In the genomic region with DNA sequence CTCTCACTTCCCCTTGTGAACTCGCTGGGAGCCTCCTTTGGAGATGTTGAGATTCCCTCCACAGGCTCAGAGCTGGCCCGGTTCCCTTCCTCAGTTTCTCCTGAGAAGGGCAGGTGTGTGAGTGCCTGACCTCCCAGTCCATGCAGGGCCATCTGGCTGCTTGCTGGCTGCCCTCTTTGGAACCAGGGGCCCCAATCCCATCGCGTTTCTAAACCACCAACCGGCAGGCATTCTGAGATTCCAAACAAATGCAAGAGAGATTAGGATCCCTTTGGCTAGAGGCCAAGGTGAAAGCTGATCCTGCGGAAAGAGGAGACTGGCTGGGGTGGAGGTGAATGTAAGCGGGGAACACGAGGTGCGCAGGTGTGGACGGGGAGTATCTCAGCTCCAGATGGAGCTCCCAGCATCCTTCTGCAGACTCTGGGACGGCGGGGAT, we compare ENCODE assay signal across 1 cellular context.
A peak's percentile ranks its signal among the peaks of the same experiment; 100 is the strongest.
TF ChIP-seq lines count a peak whose summit lies in the region.

No MANE protein-coding gene starts in this region.

TF ChIP-seq in HEK293, 187 proteins besides CTCF, POLR2A, EP300 and RAD21 (continued from another document):
- TF ChIP-seq SCRT2 (tag by site-specific recombination; IDR thresholded peaks at IDR 0.05): no peak
- peak; percentile 21; the same call in 1 of the 2 replicates for TF ChIP-seq BCL11A (tag by site-specific recombination; IDR thresholded peaks at IDR 0.05; ENCODE audit: low read depth)
- TF ChIP-seq ZBTB21 (tag by site-specific recombination; IDR thresholded peaks at IDR 0.05): no peak
- peak; percentile 33; the same call in 1 of the 2 replicates for TF ChIP-seq ZXDB (tag by site-specific recombination; IDR thresholded peaks at IDR 0.05)
- TF ChIP-seq ZNF596 (tag by site-specific recombination; IDR thresholded peaks at IDR 0.05): no peak
- TF ChIP-seq ZFP41 (tag by site-specific recombination; IDR thresholded peaks at IDR 0.05; ENCODE audit: borderline replicate concordance): no peak
- TF ChIP-seq ZNF664 (tag by site-specific recombination; IDR thresholded peaks at IDR 0.05): no peak
- TF ChIP-seq HOXD13 (CRISPR knock-in tag; IDR thresholded peaks at IDR 0.05; ENCODE audit: borderline replicate concordance): no peak
- TF ChIP-seq ZNF311 (tag by site-specific recombination; IDR thresholded peaks at IDR 0.05; ENCODE audit: borderline replicate concordance): no peak
- no peak for TF ChIP-seq ZNF404 (tag by site-specific recombination; IDR thresholded peaks at IDR 0.05)
- no peak for TF ChIP-seq ZNF214 (tag by site-specific recombination; IDR thresholded peaks at IDR 0.05; ENCODE audit: borderline replicate concordance)
- TF ChIP-seq, protein P1, sequence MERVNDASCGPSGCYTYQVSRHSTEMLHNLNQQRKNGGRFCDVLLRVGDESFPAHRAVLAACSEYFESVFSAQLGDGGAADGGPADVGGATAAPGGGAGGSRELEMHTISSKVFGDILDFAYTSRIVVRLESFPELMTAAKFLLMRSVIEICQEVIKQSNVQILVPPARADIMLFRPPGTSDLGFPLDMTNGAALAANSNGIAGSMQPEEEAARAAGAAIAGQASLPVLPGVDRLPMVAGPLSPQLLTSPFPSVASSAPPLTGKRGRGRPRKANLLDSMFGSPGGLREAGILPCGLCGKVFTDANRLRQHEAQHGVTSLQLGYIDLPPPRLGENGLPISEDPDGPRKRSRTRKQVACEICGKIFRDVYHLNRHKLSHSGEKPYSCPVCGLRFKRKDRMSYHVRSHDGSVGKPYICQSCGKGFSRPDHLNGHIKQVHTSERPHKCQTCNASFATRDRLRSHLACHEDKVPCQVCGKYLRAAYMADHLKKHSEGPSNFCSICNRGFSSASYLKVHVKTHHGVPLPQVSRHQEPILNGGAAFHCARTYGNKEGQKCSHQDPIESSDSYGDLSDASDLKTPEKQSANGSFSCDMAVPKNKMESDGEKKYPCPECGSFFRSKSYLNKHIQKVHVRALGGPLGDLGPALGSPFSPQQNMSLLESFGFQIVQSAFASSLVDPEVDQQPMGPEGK (tag by site-specific recombination; IDR thresholded peaks at IDR 0.05): peak; percentile 43; the same call in 1 of the 2 replicates
- TF ChIP-seq ZNF146 (tag by site-specific recombination; IDR thresholded peaks at IDR 0.05): no peak
- no peak for TF ChIP-seq ZNF701 (tag by site-specific recombination; IDR thresholded peaks at IDR 0.05)
- TF ChIP-seq, protein P2, sequence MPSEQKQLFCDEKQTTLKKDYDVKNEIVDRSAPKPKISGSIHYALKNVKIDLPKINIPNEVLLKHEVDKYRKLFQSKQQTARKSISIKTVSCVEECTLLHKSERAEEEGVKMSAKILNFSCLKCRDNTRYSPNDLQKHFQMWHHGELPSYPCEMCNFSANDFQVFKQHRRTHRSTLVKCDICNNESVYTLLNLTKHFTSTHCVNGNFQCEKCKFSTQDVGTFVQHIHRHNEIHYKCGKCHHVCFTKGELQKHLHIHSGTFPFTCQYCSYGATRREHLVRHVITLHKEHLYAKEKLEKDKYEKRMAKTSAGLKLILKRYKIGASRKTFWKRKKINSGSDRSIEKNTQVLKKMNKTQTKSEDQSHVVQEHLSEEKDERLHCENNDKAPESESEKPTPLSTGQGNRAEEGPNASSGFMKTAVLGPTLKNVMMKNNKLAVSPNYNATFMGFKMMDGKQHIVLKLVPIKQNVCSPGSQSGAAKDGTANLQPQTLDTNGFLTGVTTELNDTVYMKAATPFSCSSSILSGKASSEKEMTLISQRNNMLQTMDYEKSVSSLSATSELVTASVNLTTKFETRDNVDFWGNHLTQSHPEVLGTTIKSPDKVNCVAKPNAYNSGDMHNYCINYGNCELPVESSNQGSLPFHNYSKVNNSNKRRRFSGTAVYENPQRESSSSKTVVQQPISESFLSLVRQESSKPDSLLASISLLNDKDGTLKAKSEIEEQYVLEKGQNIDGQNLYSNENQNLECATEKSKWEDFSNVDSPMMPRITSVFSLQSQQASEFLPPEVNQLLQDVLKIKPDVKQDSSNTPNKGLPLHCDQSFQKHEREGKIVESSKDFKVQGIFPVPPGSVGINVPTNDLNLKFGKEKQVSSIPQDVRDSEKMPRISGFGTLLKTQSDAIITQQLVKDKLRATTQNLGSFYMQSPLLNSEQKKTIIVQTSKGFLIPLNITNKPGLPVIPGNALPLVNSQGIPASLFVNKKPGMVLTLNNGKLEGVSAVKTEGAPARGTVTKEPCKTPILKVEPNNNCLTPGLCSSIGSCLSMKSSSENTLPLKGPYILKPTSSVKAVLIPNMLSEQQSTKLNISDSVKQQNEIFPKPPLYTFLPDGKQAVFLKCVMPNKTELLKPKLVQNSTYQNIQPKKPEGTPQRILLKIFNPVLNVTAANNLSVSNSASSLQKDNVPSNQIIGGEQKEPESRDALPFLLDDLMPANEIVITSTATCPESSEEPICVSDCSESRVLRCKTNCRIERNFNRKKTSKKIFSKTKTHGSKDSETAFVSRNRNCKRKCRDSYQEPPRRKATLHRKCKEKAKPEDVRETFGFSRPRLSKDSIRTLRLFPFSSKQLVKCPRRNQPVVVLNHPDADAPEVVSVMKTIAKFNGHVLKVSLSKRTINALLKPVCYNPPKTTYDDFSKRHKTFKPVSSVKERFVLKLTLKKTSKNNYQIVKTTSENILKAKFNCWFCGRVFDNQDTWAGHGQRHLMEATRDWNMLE (tag by site-specific recombination; conservative IDR thresholded peaks at IDR 0.05; ENCODE audit: low read depth): no peak
- TF ChIP-seq MEIS1 (CRISPR knock-in tag; IDR thresholded peaks at IDR 0.05; ENCODE audit: borderline replicate concordance): no peak
- peak; percentile 74 for TF ChIP-seq ZBTB17 (tag by site-specific recombination; IDR thresholded peaks at IDR 0.05)
- TF ChIP-seq ZNF121 (tag by site-specific recombination; IDR thresholded peaks at IDR 0.05): no peak
- TF ChIP-seq, protein P3, sequence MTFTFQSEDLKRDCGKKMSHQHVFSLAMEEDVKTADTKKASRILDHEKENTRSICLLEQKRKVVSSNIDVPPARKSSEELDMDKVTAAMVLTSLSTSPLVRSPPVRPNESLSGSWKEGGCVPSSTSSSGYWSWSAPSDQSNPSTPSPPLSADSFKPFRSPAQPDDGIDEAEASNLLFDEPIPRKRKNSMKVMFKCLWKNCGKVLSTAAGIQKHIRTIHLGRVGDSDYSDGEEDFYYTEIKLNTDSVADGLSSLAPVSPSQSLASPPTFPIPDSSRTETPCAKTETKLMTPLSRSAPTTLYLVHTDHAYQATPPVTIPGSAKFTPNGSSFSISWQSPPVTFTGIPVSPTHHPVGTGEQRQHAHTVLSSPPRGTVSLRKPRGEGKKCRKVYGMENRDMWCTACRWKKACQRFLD (tag by site-specific recombination; IDR thresholded peaks at IDR 0.05): no peak
